ENCODE assay signal across 1 cellular context in genomic region chr3:157948605-157949383, GRCh38.
TF ChIP-seq lines count a peak whose summit lies in the region.

No MANE protein-coding gene starts in this region.

TF ChIP-seq in GM23338, 12 proteins besides CTCF, POLR2A, EP300 and RAD21 (continued from another document):
- TF ChIP-seq, protein P1, sequence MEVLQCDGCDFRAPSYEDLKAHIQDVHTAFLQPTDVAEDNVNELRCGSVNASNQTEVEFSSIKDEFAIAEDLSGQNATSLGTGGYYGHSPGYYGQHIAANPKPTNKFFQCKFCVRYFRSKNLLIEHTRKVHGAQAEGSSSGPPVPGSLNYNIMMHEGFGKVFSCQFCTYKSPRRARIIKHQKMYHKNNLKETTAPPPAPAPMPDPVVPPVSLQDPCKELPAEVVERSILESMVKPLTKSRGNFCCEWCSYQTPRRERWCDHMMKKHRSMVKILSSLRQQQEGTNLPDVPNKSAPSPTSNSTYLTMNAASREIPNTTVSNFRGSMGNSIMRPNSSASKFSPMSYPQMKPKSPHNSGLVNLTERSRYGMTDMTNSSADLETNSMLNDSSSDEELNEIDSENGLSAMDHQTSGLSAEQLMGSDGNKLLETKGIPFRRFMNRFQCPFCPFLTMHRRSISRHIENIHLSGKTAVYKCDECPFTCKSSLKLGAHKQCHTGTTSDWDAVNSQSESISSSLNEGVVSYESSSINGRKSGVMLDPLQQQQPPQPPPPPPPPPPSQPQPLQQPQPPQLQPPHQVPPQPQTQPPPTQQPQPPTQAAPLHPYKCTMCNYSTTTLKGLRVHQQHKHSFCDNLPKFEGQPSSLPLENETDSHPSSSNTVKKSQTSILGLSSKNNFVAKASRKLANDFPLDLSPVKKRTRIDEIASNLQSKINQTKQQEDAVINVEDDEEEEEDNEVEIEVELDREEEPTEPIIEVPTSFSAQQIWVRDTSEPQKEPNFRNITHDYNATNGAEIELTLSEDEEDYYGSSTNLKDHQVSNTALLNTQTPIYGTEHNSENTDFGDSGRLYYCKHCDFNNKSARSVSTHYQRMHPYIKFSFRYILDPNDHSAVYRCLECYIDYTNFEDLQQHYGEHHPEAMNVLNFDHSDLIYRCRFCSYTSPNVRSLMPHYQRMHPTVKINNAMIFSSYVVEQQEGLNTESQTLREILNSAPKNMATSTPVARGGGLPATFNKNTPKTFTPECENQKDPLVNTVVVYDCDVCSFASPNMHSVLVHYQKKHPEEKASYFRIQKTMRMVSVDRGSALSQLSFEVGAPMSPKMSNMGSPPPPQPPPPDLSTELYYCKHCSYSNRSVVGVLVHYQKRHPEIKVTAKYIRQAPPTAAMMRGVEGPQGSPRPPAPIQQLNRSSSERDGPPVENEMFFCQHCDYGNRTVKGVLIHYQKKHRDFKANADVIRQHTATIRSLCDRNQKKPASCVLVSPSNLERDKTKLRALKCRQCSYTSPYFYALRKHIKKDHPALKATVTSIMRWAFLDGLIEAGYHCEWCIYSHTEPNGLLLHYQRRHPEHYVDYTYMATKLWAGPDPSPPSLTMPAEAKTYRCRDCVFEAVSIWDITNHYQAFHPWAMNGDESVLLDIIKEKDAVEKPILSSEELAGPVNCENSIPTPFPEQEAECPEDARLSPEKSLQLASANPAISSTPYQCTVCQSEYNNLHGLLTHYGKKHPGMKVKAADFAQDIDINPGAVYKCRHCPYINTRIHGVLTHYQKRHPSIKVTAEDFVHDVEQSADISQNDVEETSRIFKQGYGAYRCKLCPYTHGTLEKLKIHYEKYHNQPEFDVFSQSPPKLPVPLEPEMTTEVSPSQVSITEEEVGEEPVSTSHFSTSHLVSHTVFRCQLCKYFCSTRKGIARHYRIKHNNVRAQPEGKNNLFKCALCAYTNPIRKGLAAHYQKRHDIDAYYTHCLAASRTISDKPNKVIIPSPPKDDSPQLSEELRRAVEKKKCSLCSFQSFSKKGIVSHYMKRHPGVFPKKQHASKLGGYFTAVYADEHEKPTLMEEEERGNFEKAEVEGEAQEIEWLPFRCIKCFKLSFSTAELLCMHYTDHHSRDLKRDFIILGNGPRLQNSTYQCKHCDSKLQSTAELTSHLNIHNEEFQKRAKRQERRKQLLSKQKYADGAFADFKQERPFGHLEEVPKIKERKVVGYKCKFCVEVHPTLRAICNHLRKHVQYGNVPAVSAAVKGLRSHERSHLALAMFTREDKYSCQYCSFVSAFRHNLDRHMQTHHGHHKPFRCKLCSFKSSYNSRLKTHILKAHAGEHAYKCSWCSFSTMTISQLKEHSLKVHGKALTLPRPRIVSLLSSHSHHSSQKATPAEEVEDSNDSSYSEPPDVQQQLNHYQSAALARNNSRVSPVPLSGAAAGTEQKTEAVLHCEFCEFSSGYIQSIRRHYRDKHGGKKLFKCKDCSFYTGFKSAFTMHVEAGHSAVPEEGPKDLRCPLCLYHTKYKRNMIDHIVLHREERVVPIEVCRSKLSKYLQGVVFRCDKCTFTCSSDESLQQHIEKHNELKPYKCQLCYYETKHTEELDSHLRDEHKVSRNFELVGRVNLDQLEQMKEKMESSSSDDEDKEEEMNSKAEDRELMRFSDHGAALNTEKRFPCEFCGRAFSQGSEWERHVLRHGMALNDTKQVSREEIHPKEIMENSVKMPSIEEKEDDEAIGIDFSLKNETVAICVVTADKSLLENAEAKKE (CRISPR knock-in tag; IDR thresholded peaks at IDR 0.05) = no peak
